Comparison of ENCODE assay signal across 33 cellular contexts in genomic region chr9:117044241-117044640, GRCh38.
DNase-seq lines count a peak whose midpoint lies in the region; ATAC-seq, FAIRE-seq and TF ChIP-seq lines count a peak whose summit lies in the region.
"Had no signal": no experiment of that assay in that cellular context is flagged by ENCODE, and none has a peak within 500 bp of the region (broad histone marks: within the 10 kb centered on the region; RNA-seq: fewer than 3 reads in every experiment).

No MANE protein-coding gene starts in this region.

- H3K27me3 ChIP-seq in HepG2 (ENCODE audit: control insufficient read depth in 1 of 2, insufficient read depth in 2 of 2, low read length in 2 of 2) (no peaks in the 10 kb centered on the region), right lobe of liver (no peaks in the 10 kb centered on the region)
- H3K27me3 ChIP-seq: brain microvascular endothelial cell, sigmoid colon, tibial artery, vagina had no signal

- ATAC-seq in HepG2 (no peak), right lobe of liver (no peak)
- no peak for ATAC-seq in activated naive CD4-positive, alpha-beta T cell treated with anti-CD3 and anti-CD28 coated beads, Interleukin-2, amount 50 U/mL, for 72 hours
- ATAC-seq: gastroesophageal sphincter; GM12878; naive thymus-derived CD4-positive, alpha-beta T cell; psoas muscle had no signal

- CTCF ChIA-PET in HepG2 (lab: Yijun Ruan, JAX; ENCODE audit: low intra/inter-chr PET ratio, low total read pairs) = no interaction called here

- no peaks in the 10 kb centered on the region for H3K9me3 ChIP-seq in HepG2 (ENCODE audit: low read length)
- no peaks in the 10 kb centered on the region for H3K9me3 ChIP-seq in right lobe of liver
- H3K9me3 ChIP-seq: gastroesophageal sphincter, HAP-1, psoas muscle, sigmoid colon, tibial artery, vagina had no signal

- no peaks in the 10 kb centered on the region for H3K79me2 ChIP-seq in HepG2 (ENCODE audit: insufficient read depth, low read length)

- no peaks in the 10 kb centered on the region for H3K36me3 Mint-ChIP-seq in activated naive CD4-positive, alpha-beta T cell treated with anti-CD3 and anti-CD28 coated beads, Interleukin-2, amount 50 U/mL, for 72 hours
- H3K36me3 Mint-ChIP-seq: CD8-positive, alpha-beta memory T cell; naive thymus-derived CD4-positive, alpha-beta T cell had no signal

- no TSS peak for BruUV-seq in HepG2 (replicated peaks; lab: Mats Ljungman, UMichigan)

- no peak overlapping the region for H2AFZ ChIP-seq in HepG2 (ENCODE audit: low read length)

- H3K27ac ChIP-seq in HepG2 (ENCODE audit: extremely low read length, insufficient read depth, low read length) (no peak overlapping the region), right lobe of liver (no peak overlapping the region)
- H3K27ac ChIP-seq: brain microvascular endothelial cell, gastroesophageal sphincter, psoas muscle, sigmoid colon, tibial artery, vagina had no signal

- H3K36me3 ChIP-seq in HepG2 (replicated peaks in 1 of 2; ENCODE audit: control insufficient read depth in 1 of 2, insufficient read depth in 2 of 2, low read length in 2 of 2) = no peaks in the 10 kb centered on the region
- H3K36me3 ChIP-seq in right lobe of liver = no peaks in the 10 kb centered on the region
- H3K36me3 ChIP-seq: brain microvascular endothelial cell, gastroesophageal sphincter, HAP-1, sigmoid colon, tibial artery, vagina had no signal

- H3K4me1 ChIP-seq in HepG2 (ENCODE audit: insufficient read depth, low read length) = no peaks in the 10 kb centered on the region
- no peaks in the 10 kb centered on the region for H3K4me1 ChIP-seq in right lobe of liver
- H3K4me1 ChIP-seq: gastroesophageal sphincter, HAP-1, psoas muscle, sigmoid colon, tibial artery, vagina had no signal

- no peak overlapping the region for H3K4me3 ChIP-seq in HepG2 (replicated peaks in 1 of 3; ENCODE audit: insufficient read depth in 1 of 3, low read depth in 2 of 3, low read length in 3 of 3)
- H3K4me3 ChIP-seq in right lobe of liver = no peak overlapping the region
- H3K4me3 ChIP-seq: gastroesophageal sphincter, GM12878, HAP-1, psoas muscle, sigmoid colon, tibial artery, vagina had no signal

- no peak for FAIRE-seq in HepG2 (lab: Jason Lieb, UNC)
- FAIRE-seq: GM12878, keratinocyte, RCC 7860 had no signal

- TF ChIP-seq CTCF in HepG2 (CRISPR knock-in tag; IDR thresholded peaks at IDR 0.05) = no peak
- TF ChIP-seq CTCF in right lobe of liver (IDR thresholded peaks at IDR 0.05) = no peak

- DNase-seq in HepG2 (ENCODE audit: low spot score) (no peak), right lobe of liver (no peak), cerebellar cortex (ENCODE audit: low spot score) (peak; percentile 72), iPS-NIHi11 (ENCODE audit: low spot score) (peak; percentile 74), NCI-H1105 treated with DMSO at 0.1 percent for 48 hours (lab: John Stamatoyannopoulos, UW) (no peak), T-helper 1 cell (no peak)
- DNase-seq in activated naive CD4-positive, alpha-beta T cell treated with anti-CD3 and anti-CD28 coated beads, Interleukin-2, amount 50 U/mL, for 72 hours (ENCODE audit: low spot score in 2 of 2) = no peak
- DNase-seq: activated CD4-positive, alpha-beta T cell treated with anti-CD3 and anti-CD28 coated beads for 48 hours; activated naive CD4-positive, alpha-beta T cell treated with anti-CD3 and anti-CD28 coated beads, Interleukin-2, amount 50 U/mL, for 16 hours; amniotic stem cell; brain microvascular endothelial cell; CD8-positive, alpha-beta memory T cell; EL; hippocampal formation; midbrain; naive thymus-derived CD4-positive, alpha-beta T cell; NCI-H2171; occipital lobe; psoas muscle; SHP77 treated with DMSO at 0.1 percent for 48 hours; sigmoid colon; stimulated activated CD4-positive, alpha-beta T cell treated with anti-CD3 and anti-CD28 coated beads, Interleukin-12 subunit alpha, Interleukin-12 subunit beta, amount 100 ng/mL, for 4 hours; stimulated activated CD4-positive, alpha-beta T cell treated with anti-CD3 and anti-CD28 coated beads, Interleukin-4, amount 100 ng/mL, for 24 hours; SW 1271; T-helper 9 cell; tibial artery had no signal

- no peak overlapping the region for H3K27ac Mint-ChIP-seq in activated naive CD4-positive, alpha-beta T cell treated with anti-CD3 and anti-CD28 coated beads, Interleukin-2, amount 50 U/mL, for 72 hours
- H3K27ac Mint-ChIP-seq: activated T-helper 2 cell treated with anti-CD3 and anti-CD28 coated beads, Interferon-gamma antibody, Interleukin-2, Interleukin-4, amounts not matched to agents 10 μg/mL and 5 μg/mL and 100 μg/mL, durations not matched to agents 14 hours and 24 hours and 36 hours; CD8-positive, alpha-beta memory T cell; naive thymus-derived CD4-positive, alpha-beta T cell had no signal

- H4K20me1 ChIP-seq in HepG2 (ENCODE audit: insufficient read depth, low read length) = no peaks in the 10 kb centered on the region

- no peak overlapping the region for H3K9ac ChIP-seq in HepG2 (ENCODE audit: insufficient read depth, low read depth, low read length)

- 0% methylated on average over 4 of the region's 4 CpGs for WGBS in HepG2 (ENCODE audit: low lambda C conversion rate)
- 38% methylated on average over 4 of the region's 4 CpGs for WGBS in right lobe of liver (ENCODE audit: insufficient coverage, low coverage, low lambda C conversion rate, missing lambda C conversion rate)

- TF ChIP-seq RAD21 in HepG2 (CRISPR knock-in tag; IDR thresholded peaks at IDR 0.05) = no peak

- intact Hi-C loops in HepG2 (cut with micrococcal nuclease; ENCODE audit: unreplicated experiment) (no loop called here), right lobe of liver (cut with DNase I) (no loop called here)

- TF ChIP-seq EP300 in HepG2 (IDR thresholded peaks at IDR 0.05; ENCODE audit: low read depth in 2 of 2, low read length in 2 of 2) (no peak), HepG2 (CRISPR knock-in tag; IDR thresholded peaks at IDR 0.05; ENCODE audit: borderline replicate concordance) (no peak)

- no peak overlapping the region for H3K4me2 ChIP-seq in HepG2 (ENCODE audit: low read depth, low read length)

- in situ Hi-C loops in HepG2 (cut with HindIII; ENCODE audit: extremely low pct_ligation_motif_present, low pct_unique_long_range_greater_than_20kb) = no loop called here

- H3K9me3 Mint-ChIP-seq in activated naive CD4-positive, alpha-beta T cell treated with anti-CD3 and anti-CD28 coated beads, Interleukin-2, amount 50 U/mL, for 72 hours = peaks cover 10 to 15% of the 10 kb centered on the region in 2 donors
- H3K9me3 Mint-ChIP-seq: activated T-helper 2 cell treated with anti-CD3 and anti-CD28 coated beads, Interferon-gamma antibody, Interleukin-2, Interleukin-4, amounts not matched to agents 10 μg/mL and 5 μg/mL and 100 μg/mL, durations not matched to agents 14 hours and 24 hours and 36 hours had no signal

- TF ChIP-seq POLR2A in HepG2 (IDR thresholded peaks at IDR 0.05; ENCODE audit: insufficient read depth in 1 of 2, low read depth in 2 of 2, low read length in 2 of 2) (no peak), right lobe of liver (IDR thresholded peaks at IDR 0.05) (no peak)

- POLR2A ChIA-PET in HepG2 (lab: Yijun Ruan, JAX) = no interaction called here

TF ChIP-seq in HepG2, 621 proteins besides CTCF, POLR2A, EP300 and RAD21:
- TF ChIP-seq ZNF710 (CRISPR knock-in tag; IDR thresholded peaks at IDR 0.05; ENCODE audit: borderline replicate concordance) (no peak), ZZZ3 (CRISPR knock-in tag; IDR thresholded peaks at IDR 0.05; ENCODE audit: borderline replicate concordance) (no peak), HNRNPUL1 (IDR thresholded peaks at IDR 0.05; ENCODE audit: low read depth, low read length) (no peak), RFX1 (IDR thresholded peaks at IDR 0.05) (0 out of 2 replicates have a peak, but pooled peaks have one; percentile 24)

Comparison
In these comparisons a context has a peak if more than half of its experiments do, and no peak if none do; other contexts are left out.
1. DNase-seq: peak in cerebellar cortex (single experiment) and iPS-NIHi11 (single experiment); none in HepG2 (single experiment), right lobe of liver (0 of 3), NCI-H1105 treated with DMSO at 0.1 percent for 48 hours (single experiment), T-helper 1 cell (0 of 5) and activated naive CD4-positive, alpha-beta T cell treated with anti-CD3 and anti-CD28 coated beads, Interleukin-2, amount 50 U/mL, for 72 hours (0 of 2).